Comparison of ENCODE assay signal across 1 cellular context in genomic region chrX:25007059-25008053, GRCh38.
TF ChIP-seq lines count a peak whose summit lies in the region.

No MANE protein-coding gene starts in this region.

TF ChIP-seq in IMR-90, 13 proteins besides CTCF, POLR2A, EP300 and RAD21:
- TF ChIP-seq NFE2L2 (IDR thresholded peaks at IDR 0.05; ENCODE audit: low read depth, low read length) (no peak), SMC3 (IDR thresholded peaks at IDR 0.05; ENCODE audit: low read depth, low read length) (no peak), CHD1 (IDR thresholded peaks at IDR 0.05; ENCODE audit: low read depth, low read length) (no peak), FOS (IDR thresholded peaks at IDR 0.05; ENCODE audit: low read depth, low read length) (no peak), MAFK (IDR thresholded peaks at IDR 0.05; ENCODE audit: low read depth, low read length) (no peak), CEBPB (IDR thresholded peaks at IDR 0.05; ENCODE audit: low read depth, low read length) (no peak), RFX5 (IDR thresholded peaks at IDR 0.05; ENCODE audit: low read depth, low read length) (no peak), ELK1 (IDR thresholded peaks at IDR 0.05; ENCODE audit: borderline replicate concordance, low read depth, low read length) (no peak), USF2 (IDR thresholded peaks at IDR 0.05; ENCODE audit: low read depth, low read length) (no peak), BHLHE40 (IDR thresholded peaks at IDR 0.05; ENCODE audit: low read depth, low read length) (no peak), MAZ (IDR thresholded peaks at IDR 0.05; ENCODE audit: borderline replicate concordance, low read depth, low read length) (no peak), RCOR1 (IDR thresholded peaks at IDR 0.05; ENCODE audit: insufficient replicate concordance, low read length) (no peak), MXI1 (IDR thresholded peaks at IDR 0.05; ENCODE audit: borderline replicate concordance, low read depth, low read length) (no peak)
